ENCODE assay signal across 8 cellular contexts in genomic region chr22:23385301-23386244, GRCh38.
DNase-seq lines count a peak whose midpoint lies in the region; ATAC-seq and TF ChIP-seq lines count a peak whose summit lies in the region.

No MANE protein-coding gene starts in this region.

- no peak overlapping the region for H3K4me3 ChIP-seq in Jurkat, Clone E6-1 (ENCODE audit: low read length)
- H3K4me3 ChIP-seq in neuronal stem cell (ENCODE audit: low read length in 2 of 2) (no peak overlapping the region), stomach (no peak overlapping the region)

- H3K18ac ChIP-seq in neuronal stem cell (ENCODE audit: low read length) = peak overlapping the region; percentile 44

- H3K27ac ChIP-seq in neuronal stem cell (replicated peaks; ENCODE audit: low read length) (no peak overlapping the region), stomach (peak overlapping the region in 2 of 5 donors; percentile 43 to 63)

- peak; percentile 83 for DNase-seq in DMS 273 (lab: John Stamatoyannopoulos, UW; ENCODE audit: unreplicated experiment)
- peak; percentile 78 for DNase-seq in Jurkat, Clone E6-1 (ENCODE audit: low read depth, low spot score)
- DNase-seq in RKO (ENCODE audit: low spot score) = peak; percentile 72
- peak; percentile 65 for DNase-seq in activated T-helper 1 cell treated with Interleukin-2 at 50 U/mL for 16 hours (ENCODE audit: low read depth)
- peak; percentile 59 for DNase-seq in fibroblast of the conjunctiva (ENCODE audit: low read depth)
- DNase-seq in neuronal stem cell (ENCODE audit: low spot score) = peak; percentile 72
- DNase-seq in stomach = peak; percentile 91

- H4K8ac ChIP-seq in neuronal stem cell (ENCODE audit: low read depth, low read length) = no peak overlapping the region

- no peak overlapping the region for H4K91ac ChIP-seq in neuronal stem cell (ENCODE audit: low read depth, low read length, poor library complexity)

- no peak overlapping the region for H2BK12ac ChIP-seq in neuronal stem cell (ENCODE audit: low read length)

- peak in 6 of 7 experiments; percentile 99 to 100 (median 99) for TF ChIP-seq CTCF in stomach (IDR thresholded peaks at IDR 0.05)

- no CpG with 5 or more reads among the region's 20 CpGs for WGBS in neuronal stem cell (ENCODE audit: extremely low coverage in 2 of 2, insufficient read length in 2 of 2, insufficient replicate concordance in 1 of 2), 2 donors
- WGBS in stomach, 5 donors = 34 to 46% (median 39%) methylated on average over 7 to 20 of the region's 20 CpGs

- no peak for ATAC-seq in GM21529 (IDR thresholded peaks at IDR 0.05; ENCODE audit: unreplicated experiment)

- H2AK5ac ChIP-seq in neuronal stem cell (ENCODE audit: low read depth, low read length) = peak overlapping the region; percentile 74

- no peak for TF ChIP-seq POLR2A in stomach (IDR thresholded peaks at IDR 0.05)

- no peak overlapping the region for H2BK120ac ChIP-seq in neuronal stem cell (ENCODE audit: low read depth, low read length)

- H3K27me3 ChIP-seq in neuronal stem cell (ENCODE audit: control insufficient read depth in 3 of 3, insufficient read depth in 3 of 3, low read depth in 1 of 3, low read length in 3 of 3) = peaks cover 0 to 12% (median 0%) of the 10 kb centered on the region in 3 experiments
- peaks cover 0 to 9% (median 0%) of the 10 kb centered on the region in 3 donors for H3K27me3 ChIP-seq in stomach

- H3K4me1 ChIP-seq in neuronal stem cell (ENCODE audit: control insufficient read depth in 2 of 2, insufficient read depth in 1 of 2, low read depth in 1 of 2, low read length in 2 of 2) = peaks cover 3 to 9% of the 10 kb centered on the region in 2 donors
- peaks cover 9 to 22% (median 15%) of the 10 kb centered on the region in 4 donors for H3K4me1 ChIP-seq in stomach

- peak overlapping the region; percentile 86 for H2AFZ ChIP-seq in neuronal stem cell (ENCODE audit: low read length)

- H3K36me3 ChIP-seq in neuronal stem cell (replicated peaks in 1 of 2; ENCODE audit: control insufficient read depth in 2 of 2, insufficient read depth in 2 of 2, low read length in 2 of 2) (no peaks in the 10 kb centered on the region), stomach (no peaks in the 10 kb centered on the region)

- no peak for TF ChIP-seq EP300 in stomach (IDR thresholded peaks at IDR 0.05)

- no peak overlapping the region for H3K4ac ChIP-seq in neuronal stem cell (ENCODE audit: low read length)

- H2BK5ac ChIP-seq in neuronal stem cell (ENCODE audit: low read length) = no peak overlapping the region

- intact Hi-C loops in stomach (cut with DNase I; ENCODE audit: low total_unique reads) = loop anchor here (5.0 kb wide), 1 partner anchor 73 kb away; no protein-coding TSS in a partner anchor

- H3K9me3 ChIP-seq in neuronal stem cell (replicated peaks in 1 of 2; ENCODE audit: control insufficient read depth in 2 of 2, insufficient read depth in 1 of 2, low read depth in 1 of 2, low read length in 2 of 2) (no peaks in the 10 kb centered on the region), stomach (no peaks in the 10 kb centered on the region)

- H2BK15ac ChIP-seq in neuronal stem cell (ENCODE audit: low read length) = peak overlapping the region; percentile 92

- H3K79me1 ChIP-seq in neuronal stem cell (ENCODE audit: low read depth, low read length) = no peaks in the 10 kb centered on the region

- H3K14ac ChIP-seq in neuronal stem cell (ENCODE audit: low read length) = no peak overlapping the region

- H3K23ac ChIP-seq in neuronal stem cell (ENCODE audit: low read depth, low read length, poor library complexity) = peak overlapping the region; percentile 31

- no peak overlapping the region for H3K9ac ChIP-seq in neuronal stem cell (ENCODE audit: low read depth, low read length, poor library complexity)

- no peak overlapping the region for H3K4me2 ChIP-seq in neuronal stem cell (ENCODE audit: insufficient read depth, low read length, poor library complexity, severe bottlenecking)
